22 cellular contexts compared by ENCODE assay signal in genomic region chrX:14832151-14832550, GRCh38. TPM values are rescaled to one million over a fixed set of nuclear protein-coding genes. Genes with fewer than 3 reads are reported as not detected.
DNase-seq lines count a peak whose midpoint lies in the region; ATAC-seq and TF ChIP-seq lines count a peak whose summit lies in the region.
"Had no signal": no experiment of that assay in that cellular context is flagged by ENCODE, and none has a peak within 500 bp of the region (broad histone marks: within the 10 kb centered on the region; RNA-seq: fewer than 3 reads in every experiment).

No MANE protein-coding gene starts in this region.

- H3K9me3 ChIP-seq in uterus, result no peaks in the 10 kb centered on the region
- H3K9me3 ChIP-seq: Caco-2, esophagus squamous epithelium, Peyer's patch, SK-N-SH, thyroid gland had no signal

- H3K4me3 Mint-ChIP-seq in activated CD8-positive, alpha-beta T cell treated with anti-CD3 and anti-CD28 coated beads, Interleukin-2, amount 10 ng/mL, durations not matched to agents 7 days and 5 days, result no peak overlapping the region
- H3K4me3 Mint-ChIP-seq: activated naive CD8-positive, alpha-beta T cell treated with anti-CD3 and anti-CD28 coated beads, Interleukin-2, amount 50 U/mL, for 24 hours; central memory CD8-positive, alpha-beta T cell; stimulated activated naive B cell treated with anti-CD40 and anti-IgM and Interleukin-4, amounts not matched to agents 10 μg/mL and 1 μg/mL and 100 μg/mL, for 72 hours had no signal

- H3K36me3 ChIP-seq in uterus, result no peaks in the 10 kb centered on the region
- H3K36me3 ChIP-seq: esophagus squamous epithelium, Peyer's patch, thyroid gland had no signal

- H3K27me3 ChIP-seq in uterus, result no peaks in the 10 kb centered on the region
- H3K27me3 ChIP-seq: esophagus squamous epithelium, Peyer's patch, thyroid gland had no signal

- no peaks in the 10 kb centered on the region for H3K27me3 Mint-ChIP-seq in activated CD8-positive, alpha-beta T cell treated with anti-CD3 and anti-CD28 coated beads, Interleukin-2, amount 10 ng/mL, durations not matched to agents 7 days and 5 days (ENCODE audit: low read depth)
- H3K27me3 Mint-ChIP-seq: activated naive CD8-positive, alpha-beta T cell treated with anti-CD3 and anti-CD28 coated beads, Interleukin-2, amount 50 U/mL, for 24 hours; central memory CD8-positive, alpha-beta T cell had no signal

- POLR2A ChIA-PET in activated CD8-positive, alpha-beta T cell treated with anti-CD3 and anti-CD28 coated beads, Interleukin-2, amount 10 ng/mL, durations not matched to agents 7 days and 5 days (lab: Charles Lee), result no interaction called here

- no peak overlapping the region for H3K27ac ChIP-seq in uterus
- H3K27ac ChIP-seq: esophagus squamous epithelium, Peyer's patch, thyroid gland had no signal

- H3K4me3 ChIP-seq in fibroblast of mammary gland (ENCODE audit: control insufficient read depth, low read depth, low read length) (no peak overlapping the region), uterus (no peak overlapping the region)
- H3K4me3 ChIP-seq: esophagus squamous epithelium, Peyer's patch, thyroid gland had no signal

- CTCF ChIA-PET in activated CD8-positive, alpha-beta T cell treated with anti-CD3 and anti-CD28 coated beads, Interleukin-2, amount 10 ng/mL, durations not matched to agents 7 days and 5 days (lab: Charles Lee), result no interaction called here

- no peaks in the 10 kb centered on the region for H3K9me3 Mint-ChIP-seq in activated CD8-positive, alpha-beta T cell treated with anti-CD3 and anti-CD28 coated beads, Interleukin-2, amount 10 ng/mL, durations not matched to agents 7 days and 5 days (ENCODE audit: insufficient read depth)
- H3K9me3 Mint-ChIP-seq: central memory CD8-positive, alpha-beta T cell had no signal

- intact Hi-C loops in uterus (cut with DNase I; ENCODE audit: low total_unique reads), result no loop called here

- H3K4me1 Mint-ChIP-seq in activated CD8-positive, alpha-beta T cell treated with anti-CD3 and anti-CD28 coated beads, Interleukin-2, amount 10 ng/mL, durations not matched to agents 7 days and 5 days (ENCODE audit: low read depth), result no peaks in the 10 kb centered on the region
- H3K4me1 Mint-ChIP-seq: central memory CD8-positive, alpha-beta T cell had no signal

- no peaks in the 10 kb centered on the region for H3K4me1 ChIP-seq in uterus
- H3K4me1 ChIP-seq: Caco-2, esophagus squamous epithelium, Peyer's patch, thyroid gland had no signal

- peaks cover 32% of the 10 kb centered on the region for H3K36me3 Mint-ChIP-seq in activated CD8-positive, alpha-beta T cell treated with anti-CD3 and anti-CD28 coated beads, Interleukin-2, amount 10 ng/mL, durations not matched to agents 7 days and 5 days (ENCODE audit: low read depth)

- TF ChIP-seq CTCF in fibroblast of mammary gland (conservative IDR thresholded peaks at IDR 0.05; ENCODE audit: control insufficient read depth, insufficient read depth, low read depth, low read length), result no peak
- no peak for TF ChIP-seq CTCF in uterus (IDR thresholded peaks at IDR 0.05)

- TF ChIP-seq POLR2A in uterus (IDR thresholded peaks at IDR 0.05), result no peak

- DNase-seq in EH (ENCODE audit: low read depth), result peak; percentile 73
- DNase-seq in M059J (ENCODE audit: low read depth), result peak; percentile 35
- peak; percentile 61 for DNase-seq in fibroblast of mammary gland (ENCODE audit: low read depth)
- peak; percentile 42 for DNase-seq in non-pigmented ciliary epithelial cell (ENCODE audit: low read depth)
- DNase-seq in uterus, result no peak
- no peak for DNase-seq in activated CD8-positive, alpha-beta T cell treated with anti-CD3 and anti-CD28 coated beads, Interleukin-2, amount 10 ng/mL, durations not matched to agents 7 days and 5 days
- DNase-seq in activated CD4-positive, CD25-positive, alpha-beta regulatory T cell treated with anti-CD3 and anti-CD28 coated beads, Interleukin-2, amount 50 U/mL, for 72 hours, result no peak
- DNase-seq: activated CD4-positive, alpha-beta T cell treated with anti-CD3 and anti-CD28 coated beads for 1 hour; activated naive CD8-positive, alpha-beta T cell treated with anti-CD3 and anti-CD28 coated beads, Interleukin-2, amount 50 U/mL, for 24 hours; Caco-2; effector CD8-positive, alpha-beta T cell; esophagus squamous epithelium; NCI-H1436 treated with DMSO at 0.1 percent for 48 hours; Peyer's patch; SK-N-SH; stimulated activated CD4-positive, alpha-beta T cell treated with anti-CD3 and anti-CD28 coated beads, Interleukin-15, amount 100 ng/mL, for 24 hours; stimulated activated naive B cell treated with anti-CD40 and anti-IgM and Interleukin-4, amounts not matched to agents 10 μg/mL and 1 μg/mL and 100 μg/mL, for 72 hours; T-helper 9 cell; thyroid gland had no signal

- no peak overlapping the region for H3K27ac Mint-ChIP-seq in activated CD8-positive, alpha-beta T cell treated with anti-CD3 and anti-CD28 coated beads, Interleukin-2, amount 10 ng/mL, durations not matched to agents 7 days and 5 days
- H3K27ac Mint-ChIP-seq: activated naive CD8-positive, alpha-beta T cell treated with anti-CD3 and anti-CD28 coated beads, Interleukin-2, amount 50 U/mL, for 24 hours; stimulated activated naive B cell treated with anti-CD40 and anti-IgM and Interleukin-4, amounts not matched to agents 10 μg/mL and 1 μg/mL and 100 μg/mL, for 72 hours had no signal

- ATAC-seq in activated CD8-positive, alpha-beta T cell treated with anti-CD3 and anti-CD28 coated beads, Interleukin-2, amount 10 ng/mL, durations not matched to agents 7 days and 5 days, result no peak
- ATAC-seq in HG02970 (IDR thresholded peaks at IDR 0.05; ENCODE audit: low FRiP score, unreplicated experiment), result no peak
- ATAC-seq: activated naive CD8-positive, alpha-beta T cell treated with anti-CD3 and anti-CD28 coated beads, Interleukin-2, amount 50 U/mL, for 24 hours; HCT116 had no signal

RNA-seq across cellular contexts. Expression of gene FANCB, which starts 40.7 kb away (rescaled TPM):
- total RNA-seq in M059J (2014; rRNA removed; shearing (Covaris generic)), result 10.4 and 12.5 TPM in 2 replicates
- total RNA-seq in uterus, result 10 to 100 TPM in 1 of 4 donors, 1 to 10 TPM in 2, under 1 TPM in 1; 0.51 to 15.1 (median 3.2) TPM
- 10 to 100 TPM; 12.8 to 14.6 TPM for total RNA-seq in activated CD8-positive, alpha-beta T cell treated with anti-CD3 and anti-CD28 coated beads, Interleukin-2, amount 10 ng/mL, durations not matched to agents 7 days and 5 days

RNA-seq across cellular contexts. Expression of gene MOSPD2, which starts 41.1 kb away (rescaled TPM):
- total RNA-seq in M059J (2014; rRNA removed; shearing (Covaris generic)), result 34.0 and 36.9 TPM in 2 replicates
- 10 to 100 TPM in 3 of 4 donors, 1 to 10 TPM in 1; 4.7 to 38.2 (median 23.4) TPM for total RNA-seq in uterus
- total RNA-seq in activated CD8-positive, alpha-beta T cell treated with anti-CD3 and anti-CD28 coated beads, Interleukin-2, amount 10 ng/mL, durations not matched to agents 7 days and 5 days, result 10 to 100 TPM in 1 of 2 experiments, 1 to 10 TPM in 1; 9.0 to 10.5 TPM

Comparison
In these comparisons a context has a peak if more than half of its experiments do, and no peak if none do; other contexts are left out.
1. DNase-seq: peak in EH (single experiment), M059J (single experiment), fibroblast of mammary gland (single experiment) and non-pigmented ciliary epithelial cell (single experiment); none in uterus (0 of 2), activated CD8-positive, alpha-beta T cell treated with anti-CD3 and anti-CD28 coated beads, Interleukin-2, amount 10 ng/mL, durations not matched to agents 7 days and 5 days (single experiment) and activated CD4-positive, CD25-positive, alpha-beta regulatory T cell treated with anti-CD3 and anti-CD28 coated beads, Interleukin-2, amount 50 U/mL, for 72 hours (single experiment).